1 cellular context compared by ENCODE assay signal in genomic region chr19:38661166-38661565, GRCh38.
TF ChIP-seq lines count a peak whose summit lies in the region.

No MANE protein-coding gene starts in this region.

TF ChIP-seq in GM23338, 12 proteins besides CTCF, POLR2A, EP300 and RAD21 (continued from another document):
- no peak for TF ChIP-seq ZNF114 (CRISPR knock-in tag; IDR thresholded peaks at IDR 0.05)
